ENCODE assay signal across 17 cellular contexts in genomic region chr1:101408212-101409042, GRCh38.
A peak's percentile ranks its signal among the peaks of the same experiment; 100 is the strongest.
DNase-seq lines count a peak whose midpoint lies in the region; ATAC-seq, FAIRE-seq and TF ChIP-seq lines count a peak whose summit lies in the region.
"Had no signal": no experiment of that assay in that cellular context is flagged by ENCODE, and none has a peak within 500 bp of the region (broad histone marks: within the 10 kb centered on the region; RNA-seq: fewer than 3 reads in every experiment).

No MANE protein-coding gene starts in this region.

- peak; percentile 12 for ATAC-seq in GM19351 (IDR thresholded peaks at IDR 0.05; ENCODE audit: unreplicated experiment)
- ATAC-seq in HG02759 (IDR thresholded peaks at IDR 0.05; ENCODE audit: unreplicated experiment): peak; percentile 11
- ATAC-seq in HG03439 (IDR thresholded peaks at IDR 0.05; ENCODE audit: unreplicated experiment): peak; percentile 24
- no peak for ATAC-seq in GM19324 (IDR thresholded peaks at IDR 0.05; ENCODE audit: low FRiP score, unreplicated experiment)
- ATAC-seq: gastroesophageal sphincter, left lung, SK-N-SH treated with all-trans-retinoic acid at 6 μM for 48 hours had no signal

- peaks cover 10% of the 10 kb centered on the region for H3K4me1 Mint-ChIP-seq in progenitor cell of endocrine pancreas (ENCODE audit: low read depth)

- no peak overlapping the region for H3K4me3 Mint-ChIP-seq in progenitor cell of endocrine pancreas (ENCODE audit: low read depth)
- H3K4me3 Mint-ChIP-seq: activated CD4-positive, alpha-beta T cell treated with anti-CD3 and anti-CD28 coated beads, Interleukin-2, amount 10 ng/mL, durations not matched to agents 24 days and 14 days had no signal

- no peak overlapping the region; the same call in 1 of the 2 replicates for H3K4me3 ChIP-seq in GM06990 (replicated peaks; ENCODE audit: low read depth, low read length)
- H3K4me3 ChIP-seq: gastroesophageal sphincter, left lung, testis had no signal

- H3K27me3 Mint-ChIP-seq in progenitor cell of endocrine pancreas: no peaks in the 10 kb centered on the region

- no peak for FAIRE-seq in D721Med (lab: Jason Lieb, UNC)

- peak; percentile 27 for DNase-seq in GM06990 (ENCODE audit: extremely low read depth, insufficient read length)
- no peak for DNase-seq in D721Med (ENCODE audit: insufficient read length, low spot score)
- no peak for DNase-seq in stimulated activated CD8-positive, alpha-beta memory T cell treated with anti-CD3 and anti-CD28 coated beads, Interleukin-4, amount 100 ng/mL, for 48 hours
- no peak for DNase-seq in progenitor cell of endocrine pancreas (ENCODE audit: low spot score, unreplicated experiment)
- DNase-seq: activated CD4-positive, alpha-beta T cell treated with anti-CD3 and anti-CD28 coated beads, Interleukin-2, amount 10 ng/mL, durations not matched to agents 24 days and 14 days; activated naive CD4-positive, alpha-beta T cell treated with Interleukin-2 at 50 U/mL for 16 hours; cortex of kidney; left lung; NCI-H524; stimulated activated CD4-positive, alpha-beta T cell treated with anti-CD3 and anti-CD28 coated beads, Interleukin-4, amount 100 ng/mL, for 4 hours; testis had no signal

- H3K27ac Mint-ChIP-seq in progenitor cell of endocrine pancreas: no peak overlapping the region
- H3K27ac Mint-ChIP-seq: activated CD4-positive, alpha-beta T cell treated with anti-CD3 and anti-CD28 coated beads, Interleukin-2, amount 10 ng/mL, durations not matched to agents 24 days and 14 days had no signal

- TF ChIP-seq CTCF in GM06990 (IDR thresholded peaks at IDR 0.05; ENCODE audit: insufficient read depth, low read length, poor library complexity, severe bottlenecking) (no peak), D721Med (IDR thresholded peaks at IDR 0.05; ENCODE audit: insufficient read depth, missing control alignments) (no peak), progenitor cell of endocrine pancreas (IDR thresholded peaks at IDR 0.05; ENCODE audit: unreplicated experiment) (no peak)

- no peaks in the 10 kb centered on the region; the same call in 1 of the 2 replicates for H3K36me3 ChIP-seq in GM06990 (ENCODE audit: control insufficient read depth, insufficient read depth, low read length)
- H3K36me3 ChIP-seq: gastroesophageal sphincter, left lung had no signal

- no peaks in the 10 kb centered on the region for H3K36me3 Mint-ChIP-seq in progenitor cell of endocrine pancreas (ENCODE audit: insufficient read depth)

- H3K27me3 ChIP-seq in GM06990 (replicated peaks; ENCODE audit: control insufficient read depth, insufficient read depth, low read length): no peaks in the 10 kb centered on the region
- H3K27me3 ChIP-seq: gastroesophageal sphincter, left lung, testis had no signal

- H3K9me3 Mint-ChIP-seq in progenitor cell of endocrine pancreas (ENCODE audit: low read depth): peaks cover 4% of the 10 kb centered on the region
- H3K9me3 Mint-ChIP-seq: activated CD4-positive, alpha-beta T cell treated with anti-CD3 and anti-CD28 coated beads, Interleukin-2, amount 10 ng/mL, durations not matched to agents 24 days and 14 days had no signal
